ENCODE assay signal across 8 cellular contexts in genomic region chr22:19448076-19448607, GRCh38. TPM values are rescaled to one million over a fixed set of nuclear protein-coding genes. Genes with fewer than 3 reads are reported as not detected.
DNase-seq lines count a peak whose midpoint lies in the region; ATAC-seq and TF ChIP-seq lines count a peak whose summit lies in the region.

No MANE protein-coding gene starts in this region.

- peak; percentile 62 for DNase-seq in activated CD8-positive, alpha-beta memory T cell treated with anti-CD3 and anti-CD28 coated beads, Interleukin-2, amount 50 U/mL, for 48 hours
- DNase-seq in activated CD8-positive, alpha-beta memory T cell treated with anti-CD3 and anti-CD28 coated beads, Interleukin-2, amount 50 U/mL, for 4 hours: no peak
- DNase-seq in NCI-H1694 treated with DMSO at 0.1 percent for 48 hours (lab: John Stamatoyannopoulos, UW) (peak; percentile 53), fibroblast of peridontal ligament (ENCODE audit: extremely low read depth) (peak; percentile 78), natural killer cell (no peak), foreskin melanocyte (no peak)
- DNase-seq in activated CD4-positive, alpha-beta T cell treated with anti-CD3 and anti-CD28 coated beads, Interleukin-2, amount 50 U/mL, for 48 hours: peak; percentile 15 to 23

- H3K27ac Mint-ChIP-seq in natural killer cell: peak overlapping the region; percentile 83 to 95

- H3K9me3 Mint-ChIP-seq in natural killer cell: no peaks in the 10 kb centered on the region

- no peak for TF ChIP-seq CTCF in natural killer cell (IDR thresholded peaks at IDR 0.05)

- intact Hi-C loops in natural killer cell (cut with micrococcal nuclease): no loop called here

- ATAC-seq in HG02571 (IDR thresholded peaks at IDR 0.05; ENCODE audit: unreplicated experiment): peak; percentile 21
- peak; percentile 22 to 48 (median 25) for ATAC-seq in natural killer cell

- H3K4me3 Mint-ChIP-seq in natural killer cell: peak overlapping the region; percentile 96

- peaks cover 5% of the 10 kb centered on the region for H3K36me3 Mint-ChIP-seq in natural killer cell

- peaks cover 33 to 36% of the 10 kb centered on the region in 2 donors for H3K4me1 Mint-ChIP-seq in natural killer cell

- no peaks in the 10 kb centered on the region for H3K27me3 Mint-ChIP-seq in natural killer cell (ENCODE audit: low read depth in 2 of 2)

RNA-seq across cellular contexts. Expression of gene C22orf39, which starts 0.6 kb away (rescaled TPM):
- total RNA-seq in natural killer cell: 10 to 100 TPM; 45.4 to 53.3 (median 50.2) TPM

RNA-seq across cellular contexts. Expression of gene MRPL40, which starts 15.8 kb away (rescaled TPM):
- 10 to 100 TPM; 11.6 to 16.7 (median 14.2) TPM for total RNA-seq in natural killer cell

RNA-seq across cellular contexts. Expression of gene HIRA, which starts 16.6 kb away (rescaled TPM):
- total RNA-seq in natural killer cell: 10 to 100 TPM; 49.6 to 75.9 (median 50.9) TPM

RNA-seq across cellular contexts. Expression of gene UFD1, which starts 30.9 kb away (rescaled TPM):
- 100 to 1,000 TPM in 1 of 3 donors, 10 to 100 TPM in 2; 73.8 to 101 (median 77.8) TPM for total RNA-seq in natural killer cell

RNA-seq across cellular contexts. Expression of gene CDC45, which starts 31.6 kb away (rescaled TPM):
- total RNA-seq in natural killer cell: 1 to 10 TPM; 1.6 to 4.8 (median 3.3) TPM

Comparison
In these comparisons a context has a peak if more than half of its experiments do, and no peak if none do; other contexts are left out.
1. DNase-seq: peak in activated CD8-positive, alpha-beta memory T cell treated with anti-CD3 and anti-CD28 coated beads, Interleukin-2, amount 50 U/mL, for 48 hours (single experiment), NCI-H1694 treated with DMSO at 0.1 percent for 48 hours (single experiment), activated CD4-positive, alpha-beta T cell treated with anti-CD3 and anti-CD28 coated beads, Interleukin-2, amount 50 U/mL, for 48 hours (2 of 2) and fibroblast of peridontal ligament (single experiment); none in activated CD8-positive, alpha-beta memory T cell treated with anti-CD3 and anti-CD28 coated beads, Interleukin-2, amount 50 U/mL, for 4 hours (single experiment), natural killer cell (single experiment) and foreskin melanocyte (single experiment).